Comparison of ENCODE assay signal across 12 cellular contexts in the genomic region with DNA sequence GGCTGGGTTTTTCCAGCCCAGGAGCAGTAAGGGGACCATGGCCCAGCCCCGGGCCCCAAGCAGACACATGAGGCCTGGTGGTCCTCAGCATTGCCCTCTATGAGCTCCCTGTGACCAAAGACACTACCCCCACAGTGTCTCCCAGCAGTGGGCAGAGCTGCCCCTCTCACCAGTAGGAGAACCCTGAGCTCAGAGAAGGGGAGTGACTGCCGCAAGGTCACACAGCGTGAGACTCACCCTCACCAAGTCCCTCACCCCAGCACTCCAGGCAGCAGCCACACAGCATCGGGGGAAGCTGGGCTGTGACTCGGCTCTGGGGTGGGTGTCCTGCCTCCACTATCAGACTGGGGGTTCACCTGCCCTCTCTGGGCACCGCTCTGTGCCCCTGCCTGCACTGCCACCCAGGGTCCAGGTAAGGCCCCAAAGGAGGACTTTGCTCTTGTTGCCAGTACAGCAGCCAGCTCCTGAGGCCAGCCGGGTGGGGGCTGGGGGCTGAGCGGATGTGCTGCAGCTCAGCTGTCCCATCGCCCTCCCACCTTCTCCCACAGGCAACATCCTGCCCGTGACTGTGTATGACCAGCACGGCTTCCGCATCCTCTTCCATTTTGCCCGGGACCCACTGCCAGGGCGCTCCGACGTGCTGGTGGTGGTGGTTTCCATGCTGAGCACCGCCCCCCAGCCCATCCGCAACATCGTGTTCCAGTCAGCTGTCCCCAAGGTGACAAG. TPM values are rescaled to one million over a fixed set of nuclear protein-coding genes. Genes with fewer than 3 reads are reported as not detected.
DNase-seq lines count a peak whose midpoint lies in the region; ATAC-seq and TF ChIP-seq lines count a peak whose summit lies in the region.
"Had no signal": no experiment of that assay in that cellular context is flagged by ENCODE, and none has a peak within 500 bp of the region (broad histone marks: within the 10 kb centered on the region; RNA-seq: fewer than 3 reads in every experiment).

No MANE protein-coding gene starts in this region.

- POLR2A ChIA-PET in naive thymus-derived CD4-positive, alpha-beta T cell (lab: Charles Lee) = interaction anchor here (0.7 to 5.0 kb wide), 7 partner anchors 11 to 55 kb away, joined by 3 to 39 read pairs (median 15); partner anchors contain the start of genes GGA1, LGALS1, NOL12 and PDXP

- in situ Hi-C loops in GM18951 (cut with MboI; ENCODE audit: low sequenced_read_pairs, unreplicated experiment) = no loop called here

- H3K4me3 Mint-ChIP-seq in activated naive CD8-positive, alpha-beta T cell treated with anti-CD3 and anti-CD28 coated beads, Interleukin-2, amount 50 U/mL, for 24 hours = peak overlapping the region; percentile 43
- peak overlapping the region in 2 of 10 donors; percentile 4 to 18 for H3K4me3 Mint-ChIP-seq in naive thymus-derived CD4-positive, alpha-beta T cell

- peak overlapping the region; percentile 73 for H3K9ac ChIP-seq in BLaER1

- no peak for DNase-seq in activated naive CD8-positive, alpha-beta T cell treated with anti-CD3 and anti-CD28 coated beads, Interleukin-2, amount 50 U/mL, for 24 hours
- no peak for DNase-seq in naive thymus-derived CD4-positive, alpha-beta T cell
- DNase-seq in NCI-H446 treated with DMSO at 0.1 percent for 48 hours (lab: John Stamatoyannopoulos, UW) (no peak), NCI-H1105 treated with DMSO at 0.1 percent for 48 hours (lab: John Stamatoyannopoulos, UW) (no peak)
- DNase-seq: islet precursor cell; MV-4-11; stimulated activated CD4-positive, alpha-beta T cell treated with anti-CD3 and anti-CD28 coated beads, Interleukin-15, amount 100 ng/mL, for 24 hours had no signal

- H3K27ac ChIP-seq in BLaER1 = peak overlapping the region; percentile 92
- peak overlapping the region; percentile 71 for H3K27ac ChIP-seq in naive thymus-derived CD4-positive, alpha-beta T cell (ENCODE audit: low read depth, low read length)

- CTCF ChIA-PET in naive thymus-derived CD4-positive, alpha-beta T cell (lab: Charles Lee) = interaction anchor here (0.9 to 20.3 kb wide), 9 partner anchors 8 to 49 kb away, joined by 3 to 292 read pairs (median 6); partner anchors contain the start of genes GGA1, LGALS1, NOL12 and PDXP

- TF ChIP-seq POLR2A in GM18951 (IDR thresholded peaks at IDR 0.05; ENCODE audit: extremely low read depth, insufficient read depth, insufficient read length) = peak; percentile 14

- H3K27ac Mint-ChIP-seq in activated naive CD8-positive, alpha-beta T cell treated with anti-CD3 and anti-CD28 coated beads, Interleukin-2, amount 50 U/mL, for 24 hours = peak overlapping the region; percentile 69
- H3K27ac Mint-ChIP-seq in naive thymus-derived CD4-positive, alpha-beta T cell = peak overlapping the region; percentile 5 to 93 (median 69)

- H3K4me2 ChIP-seq in BLaER1 = peak overlapping the region; percentile 90

- peaks cover 70% of the 10 kb centered on the region for H3K4me1 Mint-ChIP-seq in activated naive CD8-positive, alpha-beta T cell treated with anti-CD3 and anti-CD28 coated beads, Interleukin-2, amount 50 U/mL, for 24 hours
- H3K4me1 Mint-ChIP-seq in naive thymus-derived CD4-positive, alpha-beta T cell = peaks cover 33 to 70% (median 62%) of the 10 kb centered on the region in 7 donors

- no peaks in the 10 kb centered on the region for H3K9me3 Mint-ChIP-seq in activated naive CD8-positive, alpha-beta T cell treated with anti-CD3 and anti-CD28 coated beads, Interleukin-2, amount 50 U/mL, for 24 hours
- no peaks in the 10 kb centered on the region for H3K9me3 Mint-ChIP-seq in naive thymus-derived CD4-positive, alpha-beta T cell

- H3K36me3 ChIP-seq in BLaER1 = peaks cover 37% of the 10 kb centered on the region
- H3K36me3 ChIP-seq in naive thymus-derived CD4-positive, alpha-beta T cell (ENCODE audit: control insufficient read depth in 2 of 3, insufficient read depth in 3 of 3, low read length in 3 of 3) = peaks cover 0 to 36% (median 0%) of the 10 kb centered on the region in 3 experiments

- H3K36me3 Mint-ChIP-seq in activated naive CD8-positive, alpha-beta T cell treated with anti-CD3 and anti-CD28 coated beads, Interleukin-2, amount 50 U/mL, for 24 hours (ENCODE audit: low read depth) = peaks cover 4% of the 10 kb centered on the region
- H3K36me3 Mint-ChIP-seq in naive thymus-derived CD4-positive, alpha-beta T cell = no peaks in the 10 kb centered on the region

- H3K27me3 Mint-ChIP-seq in activated naive CD8-positive, alpha-beta T cell treated with anti-CD3 and anti-CD28 coated beads, Interleukin-2, amount 50 U/mL, for 24 hours = no peaks in the 10 kb centered on the region
- H3K27me3 Mint-ChIP-seq in naive thymus-derived CD4-positive, alpha-beta T cell = no peaks in the 10 kb centered on the region

- intact Hi-C loops in naive thymus-derived CD4-positive, alpha-beta T cell (cut with micrococcal nuclease) = no loop called here

- H4K20me1 ChIP-seq in BLaER1 = no peaks in the 10 kb centered on the region

- no peak overlapping the region for H3K4me3 ChIP-seq in BLaER1
- H3K4me3 ChIP-seq in naive thymus-derived CD4-positive, alpha-beta T cell (ENCODE audit: low read length) = no peak overlapping the region

- H3K27me3 ChIP-seq in BLaER1 = no peaks in the 10 kb centered on the region
- no peaks in the 10 kb centered on the region for H3K27me3 ChIP-seq in naive thymus-derived CD4-positive, alpha-beta T cell (ENCODE audit: control insufficient read depth in 2 of 2, insufficient read depth in 2 of 2, low read length in 2 of 2)

- H3K9me3 ChIP-seq in BLaER1 = no peaks in the 10 kb centered on the region
- no peaks in the 10 kb centered on the region for H3K9me3 ChIP-seq in naive thymus-derived CD4-positive, alpha-beta T cell (ENCODE audit: control insufficient read depth in 2 of 3, low read length in 3 of 3)

- ATAC-seq in activated naive CD8-positive, alpha-beta T cell treated with anti-CD3 and anti-CD28 coated beads, Interleukin-2, amount 50 U/mL, for 24 hours = no peak
- no peak for ATAC-seq in naive thymus-derived CD4-positive, alpha-beta T cell
- ATAC-seq in GM21786 (IDR thresholded peaks at IDR 0.05; ENCODE audit: unreplicated experiment) (no peak), HG02885 (IDR thresholded peaks at IDR 0.05; ENCODE audit: poor library complexity, unreplicated experiment) (no peak)

- H3K4me1 ChIP-seq in BLaER1 = peaks cover 100% of the 10 kb centered on the region
- peaks cover 56 to 69% of the 10 kb centered on the region in 2 donors for H3K4me1 ChIP-seq in naive thymus-derived CD4-positive, alpha-beta T cell (ENCODE audit: control insufficient read depth in 2 of 2, insufficient read depth in 2 of 2, low read length in 2 of 2)

RNA-seq across cellular contexts. Expression of gene SH3BP1, which starts 7.9 kb away (rescaled TPM):
- 100 to 1,000 TPM in 2 of 5 experiments, 10 to 100 TPM in 3; 66.4 to 157 (median 89.2) TPM for total RNA-seq in naive thymus-derived CD4-positive, alpha-beta T cell
- polyA plus RNA-seq in naive thymus-derived CD4-positive, alpha-beta T cell = 10 to 100 TPM; 12.9 to 23.0 TPM

RNA-seq across cellular contexts. Expression of gene GGA1, which starts 23.0 kb away (rescaled TPM):
- total RNA-seq in naive thymus-derived CD4-positive, alpha-beta T cell = 100 to 1,000 TPM in 3 of 5 experiments, 10 to 100 TPM in 2; 64.2 to 124 (median 102) TPM
- polyA plus RNA-seq in naive thymus-derived CD4-positive, alpha-beta T cell = 10 to 100 TPM; 20.8 to 22.3 TPM

RNA-seq across cellular contexts. Expression of gene PDXP, which starts 26.9 kb away (rescaled TPM):
- 10 to 100 TPM in 1 of 5 experiments, 1 to 10 TPM in 4; 3.9 to 27.4 (median 7.5) TPM for total RNA-seq in naive thymus-derived CD4-positive, alpha-beta T cell
- 1 to 10 TPM; 1.9 to 3.6 TPM for polyA plus RNA-seq in naive thymus-derived CD4-positive, alpha-beta T cell

RNA-seq across cellular contexts. Expression of gene LGALS1, which starts 43.8 kb away (rescaled TPM):
- total RNA-seq in naive thymus-derived CD4-positive, alpha-beta T cell = 100 to 1,000 TPM in 2 of 5 experiments, 10 to 100 TPM in 3; 23.6 to 969 (median 54.4) TPM
- polyA plus RNA-seq in naive thymus-derived CD4-positive, alpha-beta T cell = 10 to 100 TPM; 22.9 to 30.5 TPM

RNA-seq across cellular contexts. Expression of gene LGALS2, which starts 51.7 kb away (rescaled TPM):
- 100 to 1,000 TPM in 1 of 5 experiments, 1 to 10 TPM in 1, not detected in 3; 6.4 to 123 TPM for total RNA-seq in naive thymus-derived CD4-positive, alpha-beta T cell
- under 1 TPM in 1 of 2 donors, not detected in 1; 0.71 TPM for polyA plus RNA-seq in naive thymus-derived CD4-positive, alpha-beta T cell
- total RNA-seq: RPMI7951 had no signal
